1 cellular context compared by ENCODE assay signal in genomic region chr22:49951001-49951677, GRCh38.
TF ChIP-seq lines count a peak whose summit lies in the region.

No MANE protein-coding gene starts in this region.

TF ChIP-seq in HepG2, 621 proteins besides CTCF, POLR2A, EP300 and RAD21 (continued from another document and continues in another):
- TF ChIP-seq KDM5B (CRISPR knock-in tag; IDR thresholded peaks at IDR 0.05; ENCODE audit: borderline replicate concordance) (no peak), ZNF550 (CRISPR knock-in tag; IDR thresholded peaks at IDR 0.05; ENCODE audit: borderline replicate concordance) (no peak), AGO2 (optimal IDR thresholded peaks at IDR 0.05; ENCODE audit: low read depth, low read length) (no peak), MTF1 (CRISPR knock-in tag; IDR thresholded peaks at IDR 0.05) (no peak), AGO1 (IDR thresholded peaks at IDR 0.05; ENCODE audit: low read depth, low read length, poor library complexity, severe bottlenecking) (no peak), TMF1 (CRISPR knock-in tag; IDR thresholded peaks at IDR 0.05; ENCODE audit: low read depth) (no peak), KIAA2018 (CRISPR knock-in tag; IDR thresholded peaks at IDR 0.05; ENCODE audit: borderline replicate concordance) (no peak), HOXA5 (CRISPR knock-in tag; IDR thresholded peaks at IDR 0.05) (no peak), HOXA7 (CRISPR knock-in tag; IDR thresholded peaks at IDR 0.05) (no peak), ZNF563 (CRISPR knock-in tag; IDR thresholded peaks at IDR 0.05) (peak; percentile 56; the same call in 1 of the 2 replicates), ZNF777 (CRISPR knock-in tag; IDR thresholded peaks at IDR 0.05) (no peak), ONECUT2 (CRISPR knock-in tag; IDR thresholded peaks at IDR 0.05) (no peak), PAF1 (CRISPR knock-in tag; IDR thresholded peaks at IDR 0.05) (no peak), RNF2 (conservative IDR thresholded peaks at IDR 0.05; ENCODE audit: low read depth) (peak; percentile 59; the same call in 1 of the 2 replicates), KLF6 (CRISPR knock-in tag; IDR thresholded peaks at IDR 0.05) (no peak), PITX1 (CRISPR knock-in tag; IDR thresholded peaks at IDR 0.05) (no peak), FOSL1 (CRISPR knock-in tag; IDR thresholded peaks at IDR 0.05; ENCODE audit: borderline replicate concordance) (no peak), GFI1 (CRISPR knock-in tag; IDR thresholded peaks at IDR 0.05; ENCODE audit: borderline replicate concordance) (no peak; the same call in 1 of the 2 replicates), ZNF329 (CRISPR knock-in tag; IDR thresholded peaks at IDR 0.05; ENCODE audit: low read depth) (no peak), KDM6A (CRISPR knock-in tag; IDR thresholded peaks at IDR 0.05; ENCODE audit: low read depth) (no peak), ZBTB8A (CRISPR knock-in tag; IDR thresholded peaks at IDR 0.05; ENCODE audit: borderline replicate concordance, low read depth) (no peak), ZNF280D (CRISPR knock-in tag; IDR thresholded peaks at IDR 0.05) (0 out of 2 replicates have a peak, but pooled peaks have one; percentile 17), PLSCR1 (CRISPR knock-in tag; IDR thresholded peaks at IDR 0.05; ENCODE audit: borderline replicate concordance) (no peak), BRCA1 (CRISPR knock-in tag; IDR thresholded peaks at IDR 0.05) (no peak), CBFB (CRISPR knock-in tag; IDR thresholded peaks at IDR 0.05) (no peak), ZNF605 (CRISPR knock-in tag; IDR thresholded peaks at IDR 0.05) (no peak), ZNF781 (CRISPR knock-in tag; IDR thresholded peaks at IDR 0.05; ENCODE audit: borderline replicate concordance, not compliant biosample characterization) (no peak), TCF12 (IDR thresholded peaks at IDR 0.05) (no peak), TCF12 (CRISPR knock-in tag; IDR thresholded peaks at IDR 0.05) (no peak), ESRRA (CRISPR knock-in tag; IDR thresholded peaks at IDR 0.05; ENCODE audit: low read depth) (no peak), ATF1 (CRISPR knock-in tag; IDR thresholded peaks at IDR 0.05) (no peak), ZFYVE20 (CRISPR knock-in tag; IDR thresholded peaks at IDR 0.05; ENCODE audit: borderline replicate concordance, low read depth) (no peak), ZMYM3 (CRISPR knock-in tag; IDR thresholded peaks at IDR 0.05) (no peak), ZMYM2 (CRISPR knock-in tag; IDR thresholded peaks at IDR 0.05) (no peak), ZNF878 (CRISPR knock-in tag; IDR thresholded peaks at IDR 0.05) (no peak), THAP8 (CRISPR knock-in tag; IDR thresholded peaks at IDR 0.05; ENCODE audit: borderline replicate concordance) (no peak), GRHL1 (CRISPR knock-in tag; conservative IDR thresholded peaks at IDR 0.05) (no peak), ARID2 (CRISPR knock-in tag; IDR thresholded peaks at IDR 0.05; ENCODE audit: borderline replicate concordance) (no peak), ZNF616 (CRISPR knock-in tag; IDR thresholded peaks at IDR 0.05; ENCODE audit: low read depth) (peak; percentile 60; the same call in 1 of the 2 replicates), MTA3 (CRISPR knock-in tag; IDR thresholded peaks at IDR 0.05) (no peak), NR3C1 (CRISPR knock-in tag; IDR thresholded peaks at IDR 0.05) (no peak), ZNF33A (CRISPR knock-in tag; IDR thresholded peaks at IDR 0.05; ENCODE audit: borderline replicate concordance) (no peak), ZNF331 (CRISPR knock-in tag; IDR thresholded peaks at IDR 0.05) (no peak), HNF4G (IDR thresholded peaks at IDR 0.05; ENCODE audit: borderline replicate concordance, low read depth, low read length) (no peak), HNF4G (CRISPR knock-in tag; IDR thresholded peaks at IDR 0.05; ENCODE audit: borderline replicate concordance, low read depth) (no peak), TBP (CRISPR knock-in tag; IDR thresholded peaks at IDR 0.05) (no peak), SSRP1 (CRISPR knock-in tag; IDR thresholded peaks at IDR 0.05) (no peak), PHB2 (IDR thresholded peaks at IDR 0.05; ENCODE audit: partially characterized antibody) (no peak), TAF15 (IDR thresholded peaks at IDR 0.05; ENCODE audit: low read depth, low read length, poor library complexity, severe bottlenecking) (no peak), SP140L (CRISPR knock-in tag; IDR thresholded peaks at IDR 0.05; ENCODE audit: borderline replicate concordance) (no peak), SNAPC4 (CRISPR knock-in tag; IDR thresholded peaks at IDR 0.05) (no peak)
